ENCODE assay signal across 5 cellular contexts in genomic region chr20:63678071-63678470, GRCh38. TPM values are rescaled to one million over a fixed set of nuclear protein-coding genes. Genes with fewer than 3 reads are reported as not detected.
"Had no signal": no experiment of that assay in that cellular context is flagged by ENCODE, and none has a peak within 500 bp of the region (broad histone marks: within the 10 kb centered on the region; RNA-seq: fewer than 3 reads in every experiment).

No MANE protein-coding gene starts in this region.

- H2AFZ ChIP-seq: GM23338 had no signal

- H3K4me3 ChIP-seq: GM23338 had no signal

- H3K27ac Mint-ChIP-seq: GM23338 had no signal

- H3K9me3 Mint-ChIP-seq: GM23338, H9 had no signal

- H3K4me1 Mint-ChIP-seq: GM23338, H9 had no signal

- H3K4me2 ChIP-seq: GM23338 had no signal

- DNase-seq: H9, HCEC 1CT, IMR-90 had no signal

- H3K4me3 Mint-ChIP-seq: GM23338 had no signal

- ATAC-seq: GM23338 had no signal

RNA-seq across cellular contexts. Expression of gene TNFRSF6B, which starts 18.4 kb away (rescaled TPM):
- total RNA-seq: H1, H9 had no signal
- polyA plus RNA-seq: GM23338 had no signal
